1 cellular context compared by ENCODE assay signal in the genomic region with DNA sequence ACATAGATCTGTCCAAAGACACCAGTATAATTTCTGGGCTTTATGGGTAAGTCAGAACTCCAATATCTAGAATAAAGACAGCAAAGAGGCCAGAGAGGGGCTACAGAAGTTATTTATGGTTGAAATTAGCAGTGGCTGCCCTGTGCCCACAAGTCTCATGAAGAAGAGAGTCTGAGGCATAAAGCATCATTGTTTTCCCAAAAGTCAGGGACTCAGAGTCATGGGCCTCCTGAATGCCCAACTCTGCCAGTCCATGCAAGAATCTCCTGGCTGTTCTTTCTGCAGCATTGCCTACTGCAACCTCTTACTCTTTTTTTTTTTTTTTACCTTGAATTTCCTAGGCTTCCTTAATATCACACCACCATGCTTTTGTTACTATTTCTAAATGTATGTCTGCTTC.
TF ChIP-seq lines count a peak whose summit lies in the region.

No MANE protein-coding gene starts in this region.

TF ChIP-seq in HEK293, 187 proteins besides CTCF, POLR2A, EP300 and RAD21 (continued from another document):
- TF ChIP-seq, protein P1, sequence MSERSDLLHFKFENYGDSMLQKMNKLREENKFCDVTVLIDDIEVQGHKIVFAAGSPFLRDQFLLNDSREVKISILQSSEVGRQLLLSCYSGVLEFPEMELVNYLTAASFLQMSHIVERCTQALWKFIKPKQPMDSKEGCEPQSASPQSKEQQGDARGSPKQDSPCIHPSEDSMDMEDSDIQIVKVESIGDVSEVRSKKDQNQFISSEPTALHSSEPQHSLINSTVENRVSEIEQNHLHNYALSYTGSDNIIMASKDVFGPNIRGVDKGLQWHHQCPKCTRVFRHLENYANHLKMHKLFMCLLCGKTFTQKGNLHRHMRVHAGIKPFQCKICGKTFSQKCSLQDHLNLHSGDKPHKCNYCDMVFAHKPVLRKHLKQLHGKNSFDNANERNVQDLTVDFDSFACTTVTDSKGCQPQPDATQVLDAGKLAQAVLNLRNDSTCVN (tag by site-specific recombination; optimal IDR thresholded peaks at IDR 0.05), result no peak
- TF ChIP-seq ZSCAN23 (tag by site-specific recombination; IDR thresholded peaks at IDR 0.05) (no peak), ZBTB17 (tag by site-specific recombination; IDR thresholded peaks at IDR 0.05) (no peak), ZFP41 (tag by site-specific recombination; IDR thresholded peaks at IDR 0.05; ENCODE audit: borderline replicate concordance) (no peak), ZNF24 (tag by site-specific recombination; IDR thresholded peaks at IDR 0.05) (no peak)
- TF ChIP-seq, protein P2, sequence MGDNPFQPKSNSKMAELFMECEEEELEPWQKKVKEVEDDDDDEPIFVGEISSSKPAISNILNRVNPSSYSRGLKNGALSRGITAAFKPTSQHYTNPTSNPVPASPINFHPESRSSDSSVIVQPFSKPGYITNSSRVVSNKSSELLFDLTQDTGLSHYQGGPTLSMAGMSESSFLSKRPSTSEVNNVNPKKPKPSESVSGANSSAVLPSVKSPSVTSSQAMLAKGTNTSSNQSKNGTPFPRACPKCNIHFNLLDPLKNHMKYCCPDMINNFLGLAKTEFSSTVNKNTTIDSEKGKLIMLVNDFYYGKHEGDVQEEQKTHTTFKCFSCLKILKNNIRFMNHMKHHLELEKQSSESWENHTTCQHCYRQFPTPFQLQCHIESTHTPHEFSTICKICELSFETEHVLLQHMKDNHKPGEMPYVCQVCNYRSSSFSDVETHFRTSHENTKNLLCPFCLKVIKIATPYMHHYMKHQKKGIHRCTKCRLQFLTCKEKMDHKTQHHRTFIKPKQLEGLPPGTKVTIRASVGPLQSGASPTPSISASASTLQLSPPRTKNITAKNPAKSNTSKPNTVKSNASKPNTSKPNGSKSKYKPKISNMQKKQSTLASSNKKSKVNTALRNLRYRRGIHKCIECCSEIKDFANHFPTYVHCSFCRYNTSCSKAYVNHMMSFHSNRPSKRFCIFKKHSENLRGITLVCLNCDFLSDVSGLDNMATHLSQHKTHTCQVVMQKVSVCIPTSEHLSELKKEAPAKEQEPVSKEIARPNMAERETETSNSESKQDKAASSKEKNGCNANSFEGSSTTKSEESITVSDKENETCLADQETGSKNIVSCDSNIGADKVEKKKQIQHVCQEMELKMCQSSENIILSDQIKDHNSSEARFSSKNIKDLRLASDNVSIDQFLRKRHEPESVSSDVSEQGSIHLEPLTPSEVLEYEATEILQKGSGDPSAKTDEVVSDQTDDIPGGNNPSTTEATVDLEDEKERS (tag by site-specific recombination; IDR thresholded peaks at IDR 0.05), result no peak
